ENCODE assay signal across 17 cellular contexts in the genomic region with DNA sequence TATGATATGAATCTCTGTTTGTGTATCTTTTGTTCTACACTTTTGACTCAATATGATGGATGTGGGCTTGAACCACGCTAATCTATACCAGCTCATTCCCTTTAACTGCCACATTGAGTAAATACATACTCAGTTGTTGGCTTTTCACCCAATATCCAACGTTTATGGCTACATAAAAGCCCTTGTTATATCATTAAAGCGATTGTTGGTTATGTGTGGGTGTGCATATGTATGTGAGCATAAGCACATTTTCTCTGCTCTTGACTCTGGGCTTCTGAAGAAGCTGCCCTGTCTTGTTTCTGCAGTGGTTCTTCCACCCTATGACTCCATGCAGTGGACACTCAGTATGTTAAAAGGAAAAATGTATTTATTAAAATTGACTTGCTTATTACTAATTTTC.
DNase-seq lines count a peak whose midpoint lies in the region; ATAC-seq lines count a peak whose summit lies in the region.
"Had no signal": no experiment of that assay in that cellular context is flagged by ENCODE, and none has a peak within 500 bp of the region (broad histone marks: within the 10 kb centered on the region; RNA-seq: fewer than 3 reads in every experiment).

No MANE protein-coding gene starts in this region.

- no peaks in the 10 kb centered on the region for H3K27me3 Mint-ChIP-seq in activated CD8-positive, alpha-beta memory T cell treated with anti-CD3 and anti-CD28 coated beads, Interleukin-2, amount 10 ng/mL, durations not matched to agents 7 days and 5 days
- H3K27me3 Mint-ChIP-seq: CD4-positive, CD25-positive, alpha-beta regulatory T cell had no signal

- CTCF ChIA-PET in activated CD8-positive, alpha-beta memory T cell treated with anti-CD3 and anti-CD28 coated beads, Interleukin-2, amount 10 ng/mL, durations not matched to agents 7 days and 5 days (lab: Charles Lee): no interaction called here

- H3K4me1 Mint-ChIP-seq in activated CD8-positive, alpha-beta memory T cell treated with anti-CD3 and anti-CD28 coated beads, Interleukin-2, amount 10 ng/mL, durations not matched to agents 7 days and 5 days: no peaks in the 10 kb centered on the region
- H3K4me1 Mint-ChIP-seq: B cell; CD4-positive, CD25-positive, alpha-beta regulatory T cell had no signal

- H3K4me3 Mint-ChIP-seq in activated CD8-positive, alpha-beta memory T cell treated with anti-CD3 and anti-CD28 coated beads, Interleukin-2, amount 10 ng/mL, durations not matched to agents 7 days and 5 days: no peak overlapping the region
- H3K4me3 Mint-ChIP-seq: B cell; CD4-positive, CD25-positive, alpha-beta regulatory T cell; CD8-positive, alpha-beta T cell had no signal

- no peak overlapping the region for H3K27ac Mint-ChIP-seq in activated CD8-positive, alpha-beta memory T cell treated with anti-CD3 and anti-CD28 coated beads, Interleukin-2, amount 10 ng/mL, durations not matched to agents 7 days and 5 days
- H3K27ac Mint-ChIP-seq: B cell; CD8-positive, alpha-beta T cell had no signal

- no peaks in the 10 kb centered on the region for H3K36me3 Mint-ChIP-seq in activated CD8-positive, alpha-beta memory T cell treated with anti-CD3 and anti-CD28 coated beads, Interleukin-2, amount 10 ng/mL, durations not matched to agents 7 days and 5 days
- H3K36me3 Mint-ChIP-seq: CD4-positive, CD25-positive, alpha-beta regulatory T cell; CD8-positive, alpha-beta T cell had no signal

- peak; percentile 1 for DNase-seq in NCI-H1092 treated with DMSO at 0.1 percent for 48 hours (lab: John Stamatoyannopoulos, UW)
- DNase-seq in NCI-H1092 (lab: John Stamatoyannopoulos, UW): no peak
- DNase-seq in HT-29 (ENCODE audit: low spot score): peak; percentile 7
- no peak for DNase-seq in left colon
- DNase-seq in activated CD4-positive, alpha-beta T cell treated with anti-CD3 and anti-CD28 coated beads for 1 hour: no peak
- no peak for DNase-seq in activated CD8-positive, alpha-beta memory T cell treated with anti-CD3 and anti-CD28 coated beads, Interleukin-2, amount 10 ng/mL, durations not matched to agents 7 days and 5 days
- DNase-seq: CD4-positive, CD25-positive, alpha-beta regulatory T cell; CD8-positive, alpha-beta T cell; DMS 273 treated with DMSO at 0.1 percent for 48 hours; DMS79; EL; GDM1; GM23248; H7; HCEC 1CT had no signal

- no peaks in the 10 kb centered on the region for H3K9me3 Mint-ChIP-seq in activated CD8-positive, alpha-beta memory T cell treated with anti-CD3 and anti-CD28 coated beads, Interleukin-2, amount 10 ng/mL, durations not matched to agents 7 days and 5 days (ENCODE audit: low read depth)
- H3K9me3 Mint-ChIP-seq: CD8-positive, alpha-beta T cell had no signal

- ATAC-seq in left colon: peak; percentile 91
- no peak for ATAC-seq in activated CD8-positive, alpha-beta memory T cell treated with anti-CD3 and anti-CD28 coated beads, Interleukin-2, amount 10 ng/mL, durations not matched to agents 7 days and 5 days
- ATAC-seq: CD8-positive, alpha-beta T cell; GM12878 had no signal

- intact Hi-C loops in left colon (cut with DNase I, micrococcal nuclease): no loop called here

Comparison
In these comparisons a context has a peak if more than half of its experiments do, and no peak if none do; other contexts are left out.
1. DNase-seq: peak in NCI-H1092 treated with DMSO at 0.1 percent for 48 hours (single experiment) and HT-29 (single experiment); none in NCI-H1092 (single experiment), left colon (0 of 2), activated CD4-positive, alpha-beta T cell treated with anti-CD3 and anti-CD28 coated beads for 1 hour (single experiment) and activated CD8-positive, alpha-beta memory T cell treated with anti-CD3 and anti-CD28 coated beads, Interleukin-2, amount 10 ng/mL, durations not matched to agents 7 days and 5 days (single experiment).